In genomic region chr19:1975081-1975480, GRCh38 we compare ENCODE assay signal across 21 cellular contexts.
DNase-seq lines count a peak whose midpoint lies in the region; ATAC-seq and TF ChIP-seq lines count a peak whose summit lies in the region.
"Had no signal": no experiment of that assay in that cellular context is flagged by ENCODE, and none has a peak within 500 bp of the region (broad histone marks: within the 10 kb centered on the region; RNA-seq: fewer than 3 reads in every experiment).

No MANE protein-coding gene starts in this region.

- TF ChIP-seq CTCF in RWPE1 (conservative IDR thresholded peaks at IDR 0.05; ENCODE audit: low read depth), result no peak

- ATAC-seq in GM18861 (IDR thresholded peaks at IDR 0.05; ENCODE audit: unreplicated experiment), result no peak
- ATAC-seq: GM12878, HepG2, PC-3 had no signal

- DNase-seq in RWPE1 (ENCODE audit: low spot score) (no peak), fibroblast of gingiva (ENCODE audit: low read depth) (peak; percentile 31), medulla oblongata (ENCODE audit: extremely low spot score) (peak; percentile 30), superior temporal gyrus (ENCODE audit: extremely low spot score) (peak; percentile 44), GM03348 (ENCODE audit: low spot score) (no peak)
- no peak for DNase-seq in stimulated activated CD4-positive, alpha-beta T cell treated with anti-CD3 and anti-CD28 coated beads, Interleukin-1b, Interleukin-23, amount 100 ng/mL, for 48 hours
- DNase-seq: activated CD4-positive, alpha-beta T cell treated with anti-CD3 and anti-CD28 coated beads for 48 hours; activated T-cell treated with anti-CD3 and anti-CD28 coated beads, Interleukin-2, amount 50 U/mL, for 24 hours; CD4-positive, CD25-positive, alpha-beta regulatory T cell; GOT3; left colon; naive B cell; NCI-H1092; NCI-H1694 treated with DMSO at 0.1 percent for 48 hours; NCI-H2171 treated with DMSO at 0.1 percent for 48 hours; NCI-H524; PC-3; SHP77 had no signal

- peak overlapping the region; percentile 64; the same call in 1 of the 2 replicates for H3K27ac ChIP-seq in RWPE1

- POLR2A ChIA-PET in RWPE1 (lab: Yijun Ruan, JAX; ENCODE audit: low non-redundant PET), result no interaction called here

- CTCF ChIA-PET in RWPE1 (lab: Yijun Ruan, JAX), result no interaction called here

Comparison
In these comparisons a context has a peak if more than half of its experiments do, and no peak if none do; other contexts are left out.
1. DNase-seq: peak in fibroblast of gingiva (single experiment), medulla oblongata (single experiment) and superior temporal gyrus (single experiment); none in RWPE1 (single experiment), stimulated activated CD4-positive, alpha-beta T cell treated with anti-CD3 and anti-CD28 coated beads, Interleukin-1b, Interleukin-23, amount 100 ng/mL, for 48 hours (single experiment) and GM03348 (single experiment).